ENCODE assay signal across 15 cellular contexts in the genomic region with DNA sequence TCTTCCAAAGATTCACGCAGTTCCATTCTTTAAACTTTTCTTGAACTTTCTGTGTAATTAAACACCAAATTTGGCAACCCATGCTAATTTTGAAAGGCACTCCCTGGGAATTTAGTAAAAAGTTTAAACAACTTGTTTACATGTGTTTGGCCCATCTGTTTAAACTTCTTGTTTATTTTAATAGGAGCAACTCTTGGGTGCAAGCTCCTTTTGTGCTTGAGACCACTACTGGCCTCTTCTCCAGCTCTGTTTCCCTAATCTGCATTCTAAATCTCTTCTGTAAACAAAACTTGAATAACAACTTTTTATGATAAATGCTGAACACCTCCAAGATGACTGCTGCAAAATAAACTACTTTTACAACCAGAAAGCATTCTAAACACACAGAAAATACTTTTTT.
DNase-seq lines count a peak whose midpoint lies in the region; ATAC-seq and TF ChIP-seq lines count a peak whose summit lies in the region.
"Had no signal": no experiment of that assay in that cellular context is flagged by ENCODE, and none has a peak within 500 bp of the region (broad histone marks: within the 10 kb centered on the region; RNA-seq: fewer than 3 reads in every experiment).

No MANE protein-coding gene starts in this region.

- H2BK5ac ChIP-seq in H9 (ENCODE audit: insufficient read length, low read length), result no peak overlapping the region

- no peak overlapping the region for H4K91ac ChIP-seq in H9 (ENCODE audit: insufficient read length, low read depth, low read length)

- no peak overlapping the region for H4K8ac ChIP-seq in H9 (replicated peaks; ENCODE audit: insufficient read length, low read depth, low read length)

- H4K5ac ChIP-seq in H9 (ENCODE audit: insufficient read length, low read depth, low read length), result no peak overlapping the region

- H2BK15ac ChIP-seq in H9 (ENCODE audit: low read depth, low read length), result no peak overlapping the region

- DNase-seq in H9 (no peak), mesothelial cell of epicardium (ENCODE audit: low spot score in 2 of 2, unreplicated experiment in 2 of 2) (no peak), type B pancreatic cell (ENCODE audit: extremely low spot score, unreplicated experiment) (no peak), left cardiac atrium (no peak), NCI-H1417 (lab: John Stamatoyannopoulos, UW) (no peak)
- no peak for DNase-seq in activated naive CD8-positive, alpha-beta T cell treated with anti-CD3 and anti-CD28 coated beads for 36 hours
- DNase-seq: ACHN, DMS 273 treated with DMSO at 0.1 percent for 48 hours, GM23248, HCEC 1CT, NCI-H1105, NCI-H1694 treated with DMSO at 0.1 percent for 48 hours, Peyer's patch had no signal

- H3K18ac ChIP-seq in H9 (ENCODE audit: insufficient read length, low read depth, low read length), result no peak overlapping the region

- H3K27me3 Mint-ChIP-seq in H9 (ENCODE audit: low read depth), result no peaks in the 10 kb centered on the region
- H3K27me3 Mint-ChIP-seq in activated naive CD8-positive, alpha-beta T cell treated with anti-CD3 and anti-CD28 coated beads for 36 hours, result no peaks in the 10 kb centered on the region
- H3K27me3 Mint-ChIP-seq in mesothelial cell of epicardium (ENCODE audit: low read depth), result no peaks in the 10 kb centered on the region
- no peaks in the 10 kb centered on the region for H3K27me3 Mint-ChIP-seq in type B pancreatic cell

- no peak overlapping the region for H2AFZ ChIP-seq in H9 (ENCODE audit: low read length)
- H2AFZ ChIP-seq: GM23248 had no signal

- H3K9me3 ChIP-seq in H9 (ENCODE audit: control insufficient read depth, low read depth, low read length), result no peaks in the 10 kb centered on the region
- H3K9me3 ChIP-seq: Peyer's patch had no signal

- H3K4me1 ChIP-seq in H9 (ENCODE audit: insufficient read depth, low read length), result peaks cover 5% of the 10 kb centered on the region; the same call in 1 of the 2 replicates

- ATAC-seq in GM21390 (IDR thresholded peaks at IDR 0.05; ENCODE audit: unreplicated experiment) (no peak), left cardiac atrium (no peak)

- TF ChIP-seq CTCF in H9 (conservative IDR thresholded peaks at IDR 0.05) (no peak), mesothelial cell of epicardium (IDR thresholded peaks at IDR 0.05; ENCODE audit: unreplicated experiment) (no peak), type B pancreatic cell (conservative IDR thresholded peaks at IDR 0.05) (no peak)

- no CpG with 5 or more reads among the region's 1 CpG for WGBS in H9 (ENCODE audit: extremely low coverage, insufficient read length, low lambda C conversion rate)

- peak overlapping the region in 2 of 3 experiments; percentile 30 to 87; a peak in 6 of 7 replicates for H3K27ac Mint-ChIP-seq in H9
- H3K27ac Mint-ChIP-seq in activated naive CD8-positive, alpha-beta T cell treated with anti-CD3 and anti-CD28 coated beads for 36 hours, result peak overlapping the region; percentile 65
- peak overlapping the region; percentile 72 for H3K27ac Mint-ChIP-seq in mesothelial cell of epicardium
- peak overlapping the region; percentile 38 for H3K27ac Mint-ChIP-seq in type B pancreatic cell

- H2BK120ac ChIP-seq in H9 (ENCODE audit: low read depth, low read length, poor library complexity, severe bottlenecking), result no peak overlapping the region

- peaks cover 5 to 16% (median 10%) of the 10 kb centered on the region in 3 experiments; a peak in 6 of 7 replicates for H3K36me3 Mint-ChIP-seq in H9 (ENCODE audit: insufficient read depth in 1 of 3, low read depth in 3 of 3)
- peaks cover 80% of the 10 kb centered on the region for H3K36me3 Mint-ChIP-seq in activated naive CD8-positive, alpha-beta T cell treated with anti-CD3 and anti-CD28 coated beads for 36 hours
- peaks cover 7% of the 10 kb centered on the region for H3K36me3 Mint-ChIP-seq in mesothelial cell of epicardium
- peaks cover 20% of the 10 kb centered on the region for H3K36me3 Mint-ChIP-seq in type B pancreatic cell

- H4K20me1 ChIP-seq in H9 (ENCODE audit: control insufficient read depth, insufficient read depth, insufficient read length), result no peaks in the 10 kb centered on the region

- no peak overlapping the region for H2AK5ac ChIP-seq in H9 (ENCODE audit: insufficient read length, low read length)

- no peak overlapping the region for H3T11ph ChIP-seq in H9 (ENCODE audit: low read length)

- no peak overlapping the region for H3K14ac ChIP-seq in H9 (ENCODE audit: insufficient read depth, low read length)

- no peaks in the 10 kb centered on the region for H3K23me2 ChIP-seq in H9 (ENCODE audit: insufficient read length, low read depth, low read length, poor library complexity, severe bottlenecking)

- H3K4me1 Mint-ChIP-seq in H9 (peaks cover 30 to 42% of the 10 kb centered on the region in 2 experiments), mesothelial cell of epicardium (peaks cover 74% of the 10 kb centered on the region), type B pancreatic cell (ENCODE audit: unreplicated experiment) (peaks cover 40% of the 10 kb centered on the region)
- peaks cover 70% of the 10 kb centered on the region for H3K4me1 Mint-ChIP-seq in activated naive CD8-positive, alpha-beta T cell treated with anti-CD3 and anti-CD28 coated beads for 36 hours

- no peaks in the 10 kb centered on the region for H3K27me3 ChIP-seq in H9 (ENCODE audit: insufficient read depth, low read length)
- H3K27me3 ChIP-seq: Peyer's patch had no signal

- H3K9me3 Mint-ChIP-seq in H9, result peaks cover 0 to 2% of the 10 kb centered on the region in 2 experiments; a peak in 3 of 5 replicates
- peaks cover 23% of the 10 kb centered on the region for H3K9me3 Mint-ChIP-seq in activated naive CD8-positive, alpha-beta T cell treated with anti-CD3 and anti-CD28 coated beads for 36 hours
- H3K9me3 Mint-ChIP-seq in mesothelial cell of epicardium, result peaks cover under 1% of the 10 kb centered on the region
- peaks cover under 1% of the 10 kb centered on the region for H3K9me3 Mint-ChIP-seq in type B pancreatic cell

- no peak overlapping the region for H2BK12ac ChIP-seq in H9 (ENCODE audit: insufficient read length, low read depth, low read length)

- no peak overlapping the region for H3K23ac ChIP-seq in H9 (ENCODE audit: insufficient read length, low read depth, low read length)

- no peak overlapping the region for H3K27ac ChIP-seq in H9 (ENCODE audit: insufficient read length, low read depth, low read length)
- H3K27ac ChIP-seq: C4-2B, GM23248, Peyer's patch had no signal

- H3K4me3 Mint-ChIP-seq in H9, result no peak overlapping the region
- no peak overlapping the region for H3K4me3 Mint-ChIP-seq in activated naive CD8-positive, alpha-beta T cell treated with anti-CD3 and anti-CD28 coated beads for 36 hours
- H3K4me3 Mint-ChIP-seq in mesothelial cell of epicardium, result no peak overlapping the region
- H3K4me3 Mint-ChIP-seq in type B pancreatic cell, result no peak overlapping the region

- no peaks in the 10 kb centered on the region for H3K79me2 ChIP-seq in H9 (ENCODE audit: insufficient read depth, low read length)

- no peak overlapping the region for H3K4ac ChIP-seq in H9 (ENCODE audit: low read depth, low read length)

- H3K9ac ChIP-seq in H9 (ENCODE audit: extremely low read depth, insufficient read length, low read length), result no peak overlapping the region
- H3K9ac ChIP-seq: GM23248 had no signal

- intact Hi-C loops in left cardiac atrium (cut with DNase I), result no loop called here

- no peak overlapping the region for H2BK20ac ChIP-seq in H9 (ENCODE audit: low read depth, low read length, poor library complexity, severe bottlenecking)

- H3K79me1 ChIP-seq in H9 (ENCODE audit: insufficient read depth, low read depth, low read length, poor library complexity, severe bottlenecking), result no peaks in the 10 kb centered on the region

- H3K4me2 ChIP-seq in H9 (ENCODE audit: insufficient read depth, insufficient read length, low read length), result no peak overlapping the region

- H3K56ac ChIP-seq in H9 (ENCODE audit: insufficient read length, low read depth, low read length), result no peak overlapping the region
